ENCODE assay signal across 11 cellular contexts in genomic region chr5:179606910-179607448, GRCh38. TPM values are rescaled to one million over a fixed set of nuclear protein-coding genes. Genes with fewer than 3 reads are reported as not detected.
DNase-seq lines count a peak whose midpoint lies in the region; ATAC-seq and TF ChIP-seq lines count a peak whose summit lies in the region.
"Had no signal": no experiment of that assay in that cellular context is flagged by ENCODE, and none has a peak within 500 bp of the region (broad histone marks: within the 10 kb centered on the region; RNA-seq: fewer than 3 reads in every experiment).

No MANE protein-coding gene starts in this region.

- DNase-seq in CD4-positive, alpha-beta memory T cell = no peak
- DNase-seq in HFFc6 (no peak), cerebellum (ENCODE audit: low spot score) (peak; percentile 47), occipital lobe (lab: John Stamatoyannopoulos, UW) (no peak), NCI-H345 (lab: John Stamatoyannopoulos, UW) (no peak)
- DNase-seq: DMS153, natural killer cell had no signal

- POLR2A ChIA-PET in CD4-positive, alpha-beta memory T cell (lab: Charles Lee; ENCODE audit: partially characterized antibody) = interaction anchor here (0.6 to 17.2 kb wide), 3 partner anchors 13 to 683 kb away, joined by 3 to 313 read pairs (median 5); partner anchors contain the start of gene HNRNPH1

- CTCF ChIA-PET in CD4-positive, alpha-beta memory T cell (lab: Charles Lee; ENCODE audit: partially characterized antibody) = interaction anchor here (0.6 to 8.9 kb wide), 3 partner anchors 15 to 1449 kb away, joined by 3 to 63 read pairs (median 3); partner anchors contain the start of gene HNRNPH1

- intact Hi-C loops in CD4-positive, alpha-beta memory T cell (cut with micrococcal nuclease) = no loop called here

- H3K4me1 Mint-ChIP-seq in CD4-positive, alpha-beta memory T cell = peaks cover 23 to 52% (median 36%) of the 10 kb centered on the region in 4 donors
- H3K4me1 Mint-ChIP-seq in HFFc6 (ENCODE audit: low read depth) (peaks cover 29% of the 10 kb centered on the region), nephron (peaks cover 28% of the 10 kb centered on the region)

- no peak for ATAC-seq in HG02623 (IDR thresholded peaks at IDR 0.05; ENCODE audit: unreplicated experiment)
- no peak for ATAC-seq in GM21786 (IDR thresholded peaks at IDR 0.05; ENCODE audit: unreplicated experiment)

- H3K36me3 Mint-ChIP-seq in CD4-positive, alpha-beta memory T cell = peaks cover 32 to 74% of the 10 kb centered on the region in 2 donors
- H3K36me3 Mint-ChIP-seq in HFFc6 (ENCODE audit: low read depth) (peaks cover 29% of the 10 kb centered on the region), nephron (ENCODE audit: low read depth) (peaks cover 59% of the 10 kb centered on the region)

- H3K27ac Mint-ChIP-seq in CD4-positive, alpha-beta memory T cell = peak overlapping the region in 4 of 7 donors; percentile 35 to 77 (median 44)
- H3K27ac Mint-ChIP-seq in HFFc6 (peak overlapping the region; percentile 48; the same call in 1 of the 2 replicates), nephron (peak overlapping the region; percentile 34 to 51 (median 35))

- H3K4me1 ChIP-seq in CD4-positive, alpha-beta memory T cell (ENCODE audit: insufficient read depth, low read length) = peaks cover 46% of the 10 kb centered on the region

- TF ChIP-seq CTCF in HFFc6 (IDR thresholded peaks at IDR 0.05) (no peak), nephron (IDR thresholded peaks at IDR 0.05; ENCODE audit: unreplicated experiment in 3 of 3) (no peak)

- H3K9me3 Mint-ChIP-seq in CD4-positive, alpha-beta memory T cell = peaks cover 0 to 11% (median 0%) of the 10 kb centered on the region in 8 donors
- H3K9me3 Mint-ChIP-seq in HFFc6 = peaks cover 8% of the 10 kb centered on the region; the same call in 1 of the 2 replicates
- H3K9me3 Mint-ChIP-seq in nephron = no peaks in the 10 kb centered on the region
- H3K9me3 Mint-ChIP-seq: activated naive CD4-positive, alpha-beta T cell treated with anti-CD3 and anti-CD28 coated beads, Interleukin-2, amount 50 U/mL, for 24 hours; natural killer cell had no signal

- H3K36me3 ChIP-seq in CD4-positive, alpha-beta memory T cell (ENCODE audit: insufficient read depth, low read length) = peaks cover 53% of the 10 kb centered on the region

- no peaks in the 10 kb centered on the region for H3K9me3 ChIP-seq in CD4-positive, alpha-beta memory T cell (ENCODE audit: control insufficient read depth in 1 of 2, low read length in 2 of 2)

- no peak overlapping the region for H3K4me3 Mint-ChIP-seq in CD4-positive, alpha-beta memory T cell
- H3K4me3 Mint-ChIP-seq in HFFc6 (no peak overlapping the region; the same call in 1 of the 2 replicates), nephron (no peak overlapping the region)
- H3K4me3 Mint-ChIP-seq: activated naive CD4-positive, alpha-beta T cell treated with anti-CD3 and anti-CD28 coated beads, Interleukin-2, amount 50 U/mL, for 24 hours; natural killer cell had no signal

- no peak overlapping the region for H3K4me3 ChIP-seq in CD4-positive, alpha-beta memory T cell (ENCODE audit: low read length in 2 of 2)

- no peak overlapping the region for H3K27ac ChIP-seq in CD4-positive, alpha-beta memory T cell (ENCODE audit: low read depth, low read length)

- H3K27me3 Mint-ChIP-seq in CD4-positive, alpha-beta memory T cell = no peaks in the 10 kb centered on the region
- H3K27me3 Mint-ChIP-seq in HFFc6 (ENCODE audit: insufficient read depth) (peaks cover 39% of the 10 kb centered on the region), nephron (ENCODE audit: low read depth) (no peaks in the 10 kb centered on the region)
- H3K27me3 Mint-ChIP-seq: activated naive CD4-positive, alpha-beta T cell treated with anti-CD3 and anti-CD28 coated beads, Interleukin-2, amount 50 U/mL, for 24 hours had no signal

- H3K27me3 ChIP-seq in CD4-positive, alpha-beta memory T cell (ENCODE audit: insufficient read depth, low read length) = no peaks in the 10 kb centered on the region

RNA-seq across cellular contexts. Expression of gene HNRNPH1, which starts 16.5 kb away (rescaled TPM):
- total RNA-seq in CD4-positive, alpha-beta memory T cell = 1,000 to 10,000 TPM; 1,611 to 1,625 TPM
- 100 to 1,000 TPM in 1 of 2 donors, 10 to 100 TPM in 1; 46.5 to 116 TPM for polyA plus RNA-seq in CD4-positive, alpha-beta memory T cell
- total RNA-seq in HFFc6 (2021; fragmentation: NEBNext Ultra II Directional; extraction: Animal tissue kit (Norgen Biotek cat#: 25700)) = 100 to 1,000 TPM; 286 to 401 (median 358) TPM
- total RNA-seq in cerebellum (980 TPM), occipital lobe (755 TPM)

RNA-seq across cellular contexts. Expression of gene RUFY1, which starts 56.6 kb away (rescaled TPM):
- total RNA-seq in CD4-positive, alpha-beta memory T cell = 10 to 100 TPM; 59.1 to 61.5 TPM
- 10 to 100 TPM; 13.3 to 34.6 TPM for polyA plus RNA-seq in CD4-positive, alpha-beta memory T cell
- 10 to 100 TPM; 34.3 to 37.2 (median 36.0) TPM for total RNA-seq in HFFc6 (2021; fragmentation: NEBNext Ultra II Directional; extraction: Animal tissue kit (Norgen Biotek cat#: 25700))
- total RNA-seq in cerebellum (34.5 TPM), occipital lobe (24.0 TPM)
